In the genomic region with DNA sequence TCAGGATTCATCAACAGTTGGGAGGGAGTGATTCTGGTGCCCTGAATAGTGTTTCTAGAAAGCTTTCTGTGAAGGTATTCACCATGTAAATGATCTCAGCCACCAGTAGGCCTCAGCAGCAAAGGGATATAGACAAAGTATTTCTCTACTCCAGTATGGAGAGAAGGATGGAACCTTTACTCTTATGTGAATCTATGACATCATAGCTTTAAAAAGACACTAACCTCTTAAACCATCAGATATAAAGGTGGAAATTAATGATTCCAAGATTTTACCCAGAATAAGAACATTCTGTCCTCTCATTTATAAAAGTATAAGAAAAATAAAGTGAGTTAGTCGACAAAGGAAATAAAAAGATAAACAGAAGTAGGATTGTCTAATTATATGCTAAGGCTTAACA, we compare ENCODE assay signal across 29 cellular contexts. TPM values are rescaled to one million over a fixed set of nuclear protein-coding genes. Genes with fewer than 3 reads are reported as not detected.
DNase-seq lines count a peak whose midpoint lies in the region; ATAC-seq and TF ChIP-seq lines count a peak whose summit lies in the region.
"Had no signal": no experiment of that assay in that cellular context is flagged by ENCODE, and none has a peak within 500 bp of the region (broad histone marks: within the 10 kb centered on the region; RNA-seq: fewer than 3 reads in every experiment).

No MANE protein-coding gene starts in this region.

- peaks cover 48% of the 10 kb centered on the region for H3K36me3 Mint-ChIP-seq in activated CD4-positive, alpha-beta T cell treated with anti-CD3 and anti-CD28 coated beads, Interleukin-2, amount 10 ng/mL, durations not matched to agents 24 days and 14 days (ENCODE audit: low read depth)
- H3K36me3 Mint-ChIP-seq in activated CD4-positive, alpha-beta T cell treated with anti-CD3 and anti-CD28 coated beads, Interleukin-2, amount 10 ng/mL, durations not matched to agents 7 days and 5 days (ENCODE audit: low read depth): peaks cover 66% of the 10 kb centered on the region
- peaks cover 55% of the 10 kb centered on the region for H3K36me3 Mint-ChIP-seq in CD8-positive, alpha-beta T cell
- H3K36me3 Mint-ChIP-seq in activated naive CD8-positive, alpha-beta T cell treated with anti-CD3 and anti-CD28 coated beads for 36 hours: peaks cover 60% of the 10 kb centered on the region
- no peaks in the 10 kb centered on the region for H3K36me3 Mint-ChIP-seq in neural progenitor cell
- H3K36me3 Mint-ChIP-seq: brain had no signal

- peaks cover 3% of the 10 kb centered on the region for H3K9me3 Mint-ChIP-seq in activated CD4-positive, alpha-beta T cell treated with anti-CD3 and anti-CD28 coated beads, Interleukin-2, amount 10 ng/mL, durations not matched to agents 24 days and 14 days
- peaks cover 2% of the 10 kb centered on the region for H3K9me3 Mint-ChIP-seq in activated CD4-positive, alpha-beta T cell treated with anti-CD3 and anti-CD28 coated beads, Interleukin-2, amount 10 ng/mL, durations not matched to agents 7 days and 5 days
- H3K9me3 Mint-ChIP-seq in CD8-positive, alpha-beta T cell: no peaks in the 10 kb centered on the region
- H3K9me3 Mint-ChIP-seq in activated naive CD8-positive, alpha-beta T cell treated with anti-CD3 and anti-CD28 coated beads for 36 hours: no peaks in the 10 kb centered on the region
- H3K9me3 Mint-ChIP-seq in neural progenitor cell: no peaks in the 10 kb centered on the region
- H3K9me3 Mint-ChIP-seq: brain had no signal

- H2AFZ ChIP-seq in neural progenitor cell (replicated peaks): peak overlapping the region; percentile 15
- H2AFZ ChIP-seq: GM23248 had no signal

- no peak overlapping the region for H3K9ac ChIP-seq in neural progenitor cell
- H3K9ac ChIP-seq: GM23248 had no signal

- H3K27ac ChIP-seq in CD8-positive, alpha-beta T cell (ENCODE audit: low read depth, low read length): no peak overlapping the region
- H3K27ac ChIP-seq in neural progenitor cell: no peak overlapping the region
- no peak overlapping the region for H3K27ac ChIP-seq in sigmoid colon
- H3K27ac ChIP-seq: A549, GM23248, tibial artery had no signal

- intact Hi-C loops in activated CD4-positive, alpha-beta T cell treated with anti-CD3 and anti-CD28 coated beads, Interleukin-2, amount 10 ng/mL, durations not matched to agents 24 days and 14 days (cut with micrococcal nuclease): loop anchor here (5.0 to 10.0 kb wide), 5 partner anchors 33 to 1948 kb away; a partner anchor contains a TSS
- intact Hi-C loops in CD8-positive, alpha-beta T cell (cut with DNase I, micrococcal nuclease): loop anchor here (2.0 to 10.0 kb wide), 2 partner anchors 783 to 1945 kb away; a partner anchor contains a TSS
- intact Hi-C loops in sigmoid colon (cut with DNase I): no loop called here

- H3K4me1 Mint-ChIP-seq in activated CD4-positive, alpha-beta T cell treated with anti-CD3 and anti-CD28 coated beads, Interleukin-2, amount 10 ng/mL, durations not matched to agents 24 days and 14 days: peaks cover 63% of the 10 kb centered on the region
- H3K4me1 Mint-ChIP-seq in activated CD4-positive, alpha-beta T cell treated with anti-CD3 and anti-CD28 coated beads, Interleukin-2, amount 10 ng/mL, durations not matched to agents 7 days and 5 days: peaks cover 66% of the 10 kb centered on the region
- H3K4me1 Mint-ChIP-seq in CD8-positive, alpha-beta T cell (ENCODE audit: low read depth): peaks cover 86% of the 10 kb centered on the region
- H3K4me1 Mint-ChIP-seq in activated naive CD8-positive, alpha-beta T cell treated with anti-CD3 and anti-CD28 coated beads for 36 hours: peaks cover 69% of the 10 kb centered on the region
- H3K4me1 Mint-ChIP-seq in neural progenitor cell: no peaks in the 10 kb centered on the region

- no peaks in the 10 kb centered on the region for H3F3A ChIP-seq in neural progenitor cell (ENCODE audit: low read depth)

- peaks cover 6% of the 10 kb centered on the region for H3K36me3 ChIP-seq in CD8-positive, alpha-beta T cell (ENCODE audit: insufficient read depth, low read length)
- H3K36me3 ChIP-seq in neural progenitor cell (no peaks in the 10 kb centered on the region), sigmoid colon (no peaks in the 10 kb centered on the region)
- H3K36me3 ChIP-seq: BE2C, tibial artery had no signal

- no peaks in the 10 kb centered on the region for H4K20me1 ChIP-seq in neural progenitor cell (ENCODE audit: low read depth)

- CTCF ChIA-PET in activated CD4-positive, alpha-beta T cell treated with anti-CD3 and anti-CD28 coated beads, Interleukin-2, amount 10 ng/mL, durations not matched to agents 7 days and 5 days (lab: Charles Lee): interaction anchor here (0.6 kb wide), 1 partner anchor 842 kb away, joined by 3 read pairs; no protein-coding TSS in a partner anchor
- CTCF ChIA-PET in CD8-positive, alpha-beta T cell (lab: Charles Lee): interaction anchor here (0.9 to 1.2 kb wide), 2 partner anchors 64 to 159 kb away, joined by 4 read pairs; no protein-coding TSS in a partner anchor

- no peaks in the 10 kb centered on the region for H3K79me2 ChIP-seq in neural progenitor cell (ENCODE audit: low read depth)

- peaks cover 65% of the 10 kb centered on the region for H3K4me1 ChIP-seq in CD8-positive, alpha-beta T cell (ENCODE audit: insufficient read depth, low read length)
- H3K4me1 ChIP-seq in neural progenitor cell (peaks cover 3% of the 10 kb centered on the region), sigmoid colon (peaks cover 0 to 4% (median 0%) of the 10 kb centered on the region in 4 donors)
- H3K4me1 ChIP-seq: A549, BE2C, tibial artery had no signal

- H3K27me3 Mint-ChIP-seq in activated CD4-positive, alpha-beta T cell treated with anti-CD3 and anti-CD28 coated beads, Interleukin-2, amount 10 ng/mL, durations not matched to agents 24 days and 14 days: no peaks in the 10 kb centered on the region
- no peaks in the 10 kb centered on the region for H3K27me3 Mint-ChIP-seq in activated CD4-positive, alpha-beta T cell treated with anti-CD3 and anti-CD28 coated beads, Interleukin-2, amount 10 ng/mL, durations not matched to agents 7 days and 5 days
- H3K27me3 Mint-ChIP-seq in CD8-positive, alpha-beta T cell (ENCODE audit: low read depth): no peaks in the 10 kb centered on the region
- H3K27me3 Mint-ChIP-seq in activated naive CD8-positive, alpha-beta T cell treated with anti-CD3 and anti-CD28 coated beads for 36 hours: no peaks in the 10 kb centered on the region
- H3K27me3 Mint-ChIP-seq in neural progenitor cell (ENCODE audit: insufficient read depth, low read depth): no peaks in the 10 kb centered on the region
- H3K27me3 Mint-ChIP-seq: brain had no signal

- no peak for TF ChIP-seq POLR2A in sigmoid colon (IDR thresholded peaks at IDR 0.05)

- no peak for TF ChIP-seq EP300 in sigmoid colon (IDR thresholded peaks at IDR 0.05)

- peak overlapping the region; percentile 39 for H3K27ac Mint-ChIP-seq in activated CD4-positive, alpha-beta T cell treated with anti-CD3 and anti-CD28 coated beads, Interleukin-2, amount 10 ng/mL, durations not matched to agents 24 days and 14 days
- no peak overlapping the region for H3K27ac Mint-ChIP-seq in activated CD4-positive, alpha-beta T cell treated with anti-CD3 and anti-CD28 coated beads, Interleukin-2, amount 10 ng/mL, durations not matched to agents 7 days and 5 days
- H3K27ac Mint-ChIP-seq in CD8-positive, alpha-beta T cell: peak overlapping the region; percentile 86
- peak overlapping the region; percentile 72 for H3K27ac Mint-ChIP-seq in activated naive CD8-positive, alpha-beta T cell treated with anti-CD3 and anti-CD28 coated beads for 36 hours
- no peak overlapping the region for H3K27ac Mint-ChIP-seq in neural progenitor cell
- H3K27ac Mint-ChIP-seq: brain had no signal

- POLR2A ChIA-PET in activated CD4-positive, alpha-beta T cell treated with anti-CD3 and anti-CD28 coated beads, Interleukin-2, amount 10 ng/mL, durations not matched to agents 7 days and 5 days (lab: Charles Lee): no interaction called here
- POLR2A ChIA-PET in CD8-positive, alpha-beta T cell (lab: Charles Lee): interaction anchor here (0.9 to 1.3 kb wide), 2 partner anchors 17 to 124 kb away, joined by 3 read pairs; a partner anchor contains a TSS

- H3K4me3 ChIP-seq in CD8-positive, alpha-beta T cell (ENCODE audit: low read depth, low read length): no peak overlapping the region
- H3K4me3 ChIP-seq in neural progenitor cell (no peak overlapping the region), sigmoid colon (no peak overlapping the region)
- H3K4me3 ChIP-seq: A549, GM23248, mucosa of descending colon, tibial artery had no signal

- no peaks in the 10 kb centered on the region for H3K9me3 ChIP-seq in CD8-positive, alpha-beta T cell (ENCODE audit: low read length)
- H3K9me3 ChIP-seq in neural progenitor cell (ENCODE audit: low read depth): no peaks in the 10 kb centered on the region
- no peaks in the 10 kb centered on the region for H3K9me3 ChIP-seq in sigmoid colon
- H3K9me3 ChIP-seq: A549, BE2C, mucosa of descending colon, tibial artery had no signal

- H3K27me3 ChIP-seq in CD8-positive, alpha-beta T cell (ENCODE audit: insufficient read depth, low read length): no peaks in the 10 kb centered on the region
- H3K27me3 ChIP-seq in neural progenitor cell: no peaks in the 10 kb centered on the region
- H3K27me3 ChIP-seq in sigmoid colon: no peaks in the 10 kb centered on the region
- H3K27me3 ChIP-seq: BE2C, tibial artery had no signal

- DNase-seq in activated CD4-positive, alpha-beta T cell treated with anti-CD3 and anti-CD28 coated beads, Interleukin-2, amount 10 ng/mL, durations not matched to agents 24 days and 14 days: peak; percentile 49
- no peak for DNase-seq in activated CD4-positive, alpha-beta T cell treated with anti-CD3 and anti-CD28 coated beads, Interleukin-2, amount 10 ng/mL, durations not matched to agents 7 days and 5 days
- no peak for DNase-seq in CD8-positive, alpha-beta T cell
- DNase-seq in activated naive CD8-positive, alpha-beta T cell treated with anti-CD3 and anti-CD28 coated beads for 36 hours: no peak
- DNase-seq in neural progenitor cell (ENCODE audit: low spot score) (no peak), sigmoid colon (no peak), OCI-M1 (lab: John Stamatoyannopoulos, UW) (no peak), hippocampal formation (lab: John Stamatoyannopoulos, UW) (no peak)
- DNase-seq: activated CD4-positive, alpha-beta T cell treated with anti-CD3 and anti-CD28 coated beads for 4 hours; BE2C; effector memory CD4-positive, alpha-beta T cell; foreskin melanocyte; GM23248; islet precursor cell; Karpas-422; mucosa of descending colon; NCI-H1092 treated with DMSO at 0.1 percent for 48 hours; NCI-H2029; NCI-H226; NCI-H774; nucleus accumbens; small intestine; stimulated activated CD4-positive, alpha-beta T cell treated with anti-CD3 and anti-CD28 coated beads, Interleukin-2, amount 100 ng/mL, for 24 hours; stimulated activated naive CD4-positive, alpha-beta T cell; tibial artery had no signal

- H3K4me2 ChIP-seq in neural progenitor cell: no peak overlapping the region
- H3K4me2 ChIP-seq: A549 had no signal

- no peak for TF ChIP-seq CTCF in CD8-positive, alpha-beta T cell (IDR thresholded peaks at IDR 0.05)
- TF ChIP-seq CTCF in neural progenitor cell (IDR thresholded peaks at IDR 0.05) (no peak), sigmoid colon (IDR thresholded peaks at IDR 0.05) (no peak)

- peak overlapping the region; percentile 58 for H3K4me3 Mint-ChIP-seq in activated CD4-positive, alpha-beta T cell treated with anti-CD3 and anti-CD28 coated beads, Interleukin-2, amount 10 ng/mL, durations not matched to agents 24 days and 14 days
- H3K4me3 Mint-ChIP-seq in activated CD4-positive, alpha-beta T cell treated with anti-CD3 and anti-CD28 coated beads, Interleukin-2, amount 10 ng/mL, durations not matched to agents 7 days and 5 days: no peak overlapping the region
- H3K4me3 Mint-ChIP-seq in CD8-positive, alpha-beta T cell: peak overlapping the region; percentile 71
- peak overlapping the region; percentile 74 for H3K4me3 Mint-ChIP-seq in activated naive CD8-positive, alpha-beta T cell treated with anti-CD3 and anti-CD28 coated beads for 36 hours
- no peak overlapping the region for H3K4me3 Mint-ChIP-seq in neural progenitor cell
- H3K4me3 Mint-ChIP-seq: brain had no signal

- no peak for ATAC-seq in CD8-positive, alpha-beta T cell
- ATAC-seq: A549, esophagus mucosa, mucosa of descending colon, Right ventricle myocardium inferior had no signal

- 88 to 91% methylated on average over 1 of the region's 1 CpG for WGBS in sigmoid colon, 2 donors

RNA-seq across cellular contexts. Expression of a gene that starts 4.6 kb away (rescaled TPM):
- total RNA-seq in activated CD4-positive, alpha-beta T cell treated with anti-CD3 and anti-CD28 coated beads, Interleukin-2, amount 10 ng/mL, durations not matched to agents 24 days and 14 days: 8.1 and 8.3 TPM in 2 replicates
- 10 to 100 TPM; 17.9 to 21.0 TPM for total RNA-seq in activated CD4-positive, alpha-beta T cell treated with anti-CD3 and anti-CD28 coated beads, Interleukin-2, amount 10 ng/mL, durations not matched to agents 7 days and 5 days
- 10 to 100 TPM; 10.9 to 12.2 TPM for total RNA-seq in CD8-positive, alpha-beta T cell
- 10 to 100 TPM; 17.3 to 17.5 TPM for total RNA-seq in activated naive CD8-positive, alpha-beta T cell treated with anti-CD3 and anti-CD28 coated beads for 36 hours
- total RNA-seq in neural progenitor cell (ENCODE audit: low replicate concordance) (not detected in 2 replicates), sigmoid colon (1 to 10 TPM; 1.1 to 1.8 (median 1.5) TPM)
- polyA plus RNA-seq in sigmoid colon: 1 to 10 TPM in 2 of 3 donors, under 1 TPM in 1; 0.92 to 3.2 (median 1.2) TPM

RNA-seq across cellular contexts. Expression of a gene that starts 16.5 kb away (rescaled TPM):
- total RNA-seq in activated CD4-positive, alpha-beta T cell treated with anti-CD3 and anti-CD28 coated beads, Interleukin-2, amount 10 ng/mL, durations not matched to agents 24 days and 14 days: 7.3 and 9.3 TPM in 2 replicates
- total RNA-seq in activated CD4-positive, alpha-beta T cell treated with anti-CD3 and anti-CD28 coated beads, Interleukin-2, amount 10 ng/mL, durations not matched to agents 7 days and 5 days: 10 to 100 TPM; 15.5 to 16.9 TPM
- total RNA-seq in CD8-positive, alpha-beta T cell: 10 to 100 TPM; 14.9 to 16.3 TPM
- total RNA-seq in activated naive CD8-positive, alpha-beta T cell treated with anti-CD3 and anti-CD28 coated beads for 36 hours: 10 to 100 TPM in 1 of 2 experiments, 1 to 10 TPM in 1; 8.6 to 11.6 TPM
- total RNA-seq in neural progenitor cell (ENCODE audit: low replicate concordance): 22.8 and 30.8 TPM in 2 replicates
- 10 to 100 TPM; 11.3 to 22.8 (median 15.2) TPM for total RNA-seq in sigmoid colon
- 1 to 10 TPM; 3.0 to 9.9 (median 5.8) TPM for polyA plus RNA-seq in sigmoid colon

Comparison
In these comparisons a context has a peak if more than half of its experiments do, and no peak if none do; other contexts are left out.
1. H3K27ac Mint-ChIP-seq: peak in activated CD4-positive, alpha-beta T cell treated with anti-CD3 and anti-CD28 coated beads, Interleukin-2, amount 10 ng/mL, durations not matched to agents 24 days and 14 days (single experiment), CD8-positive, alpha-beta T cell (single experiment) and activated naive CD8-positive, alpha-beta T cell treated with anti-CD3 and anti-CD28 coated beads for 36 hours (single experiment); none in activated CD4-positive, alpha-beta T cell treated with anti-CD3 and anti-CD28 coated beads, Interleukin-2, amount 10 ng/mL, durations not matched to agents 7 days and 5 days (single experiment) and neural progenitor cell (single experiment).
2. H3K4me3 Mint-ChIP-seq: peak in activated CD4-positive, alpha-beta T cell treated with anti-CD3 and anti-CD28 coated beads, Interleukin-2, amount 10 ng/mL, durations not matched to agents 24 days and 14 days (single experiment), CD8-positive, alpha-beta T cell (single experiment) and activated naive CD8-positive, alpha-beta T cell treated with anti-CD3 and anti-CD28 coated beads for 36 hours (single experiment); none in activated CD4-positive, alpha-beta T cell treated with anti-CD3 and anti-CD28 coated beads, Interleukin-2, amount 10 ng/mL, durations not matched to agents 7 days and 5 days (single experiment) and neural progenitor cell (single experiment).